ENCODE assay signal across 10 cellular contexts in genomic region chr5:67807116-67807888, GRCh38.
DNase-seq lines count a peak whose midpoint lies in the region; ATAC-seq and TF ChIP-seq lines count a peak whose summit lies in the region.
"Had no signal": no experiment of that assay in that cellular context is flagged by ENCODE, and none has a peak within 500 bp of the region (broad histone marks: within the 10 kb centered on the region; RNA-seq: fewer than 3 reads in every experiment).

No MANE protein-coding gene starts in this region.

- intact Hi-C loops in heart left ventricle (cut with DNase I) = loop anchor here in 7 of 10 donors (2.0 to 10.0 kb wide), 10 partner anchors 113 to 465 kb away; partner anchors contain the start of gene PIK3R1 (in 1 of the 7)

- H3K9me3 ChIP-seq in heart left ventricle = peaks cover 0 to 9% (median 0%) of the 10 kb centered on the region in 12 donors

- H3K4me1 ChIP-seq in heart left ventricle = peaks cover 0 to 32% (median 13%) of the 10 kb centered on the region in 12 donors

- H3K4me3 ChIP-seq in GM06990 (replicated peaks; ENCODE audit: low read depth, low read length) (no peak overlapping the region), heart left ventricle (no peak overlapping the region)

- TF ChIP-seq CTCF in GM06990 (IDR thresholded peaks at IDR 0.05; ENCODE audit: insufficient read depth, low read length, poor library complexity, severe bottlenecking) (no peak), heart left ventricle (IDR thresholded peaks at IDR 0.05) (no peak)

- ATAC-seq in GM19351 (IDR thresholded peaks at IDR 0.05; ENCODE audit: unreplicated experiment) = peak; percentile 66
- peak; percentile 68 for ATAC-seq in HG03066 (IDR thresholded peaks at IDR 0.05; ENCODE audit: low read depth, unreplicated experiment)
- peak; percentile 83 to 91 (median 88) for ATAC-seq in heart left ventricle
- ATAC-seq in HG03457 (IDR thresholded peaks at IDR 0.05; ENCODE audit: unreplicated experiment) = no peak
- ATAC-seq: Panc1 had no signal

- peak in 1 of 2 donors; percentile 40 for TF ChIP-seq POLR2A in heart left ventricle (IDR thresholded peaks at IDR 0.05)

- 81 to 85% (median 82%) methylated on average over 4 of the region's 4 CpGs for WGBS in heart left ventricle, 4 donors

- H3K27me3 ChIP-seq in GM06990 (replicated peaks; ENCODE audit: control insufficient read depth, insufficient read depth, low read length) (no peaks in the 10 kb centered on the region), heart left ventricle (no peaks in the 10 kb centered on the region)

- peak; percentile 26 for DNase-seq in GM06990 (ENCODE audit: extremely low read depth, insufficient read length)
- peak in 2 of 5 donors; percentile 29 to 49 for DNase-seq in heart left ventricle
- no peak for DNase-seq in HUDEP-2 (lab: John Stamatoyannopoulos, UW; ENCODE audit: unreplicated experiment in 76 of 76)
- DNase-seq in NOMO-1 treated with dmso at 0.1 percent for 144 hours (lab: John Stamatoyannopoulos, UW; ENCODE audit: unreplicated experiment) = no peak
- no peak for DNase-seq in SKM-1 (lab: John Stamatoyannopoulos, UW; ENCODE audit: unreplicated experiment)
- DNase-seq: activated CD8-positive, alpha-beta memory T cell treated with anti-CD3 and anti-CD28 coated beads, Interleukin-2, amount 50 U/mL, for 48 hours had no signal

- H3K36me3 ChIP-seq in GM06990 (ENCODE audit: control insufficient read depth, insufficient read depth, low read length) = no peaks in the 10 kb centered on the region
- no peaks in the 10 kb centered on the region for H3K36me3 ChIP-seq in heart left ventricle

- peak overlapping the region; percentile 59 to 90 (median 78) for H3K27ac ChIP-seq in heart left ventricle
